Comparison of ENCODE assay signal across 1 cellular context in the genomic region with DNA sequence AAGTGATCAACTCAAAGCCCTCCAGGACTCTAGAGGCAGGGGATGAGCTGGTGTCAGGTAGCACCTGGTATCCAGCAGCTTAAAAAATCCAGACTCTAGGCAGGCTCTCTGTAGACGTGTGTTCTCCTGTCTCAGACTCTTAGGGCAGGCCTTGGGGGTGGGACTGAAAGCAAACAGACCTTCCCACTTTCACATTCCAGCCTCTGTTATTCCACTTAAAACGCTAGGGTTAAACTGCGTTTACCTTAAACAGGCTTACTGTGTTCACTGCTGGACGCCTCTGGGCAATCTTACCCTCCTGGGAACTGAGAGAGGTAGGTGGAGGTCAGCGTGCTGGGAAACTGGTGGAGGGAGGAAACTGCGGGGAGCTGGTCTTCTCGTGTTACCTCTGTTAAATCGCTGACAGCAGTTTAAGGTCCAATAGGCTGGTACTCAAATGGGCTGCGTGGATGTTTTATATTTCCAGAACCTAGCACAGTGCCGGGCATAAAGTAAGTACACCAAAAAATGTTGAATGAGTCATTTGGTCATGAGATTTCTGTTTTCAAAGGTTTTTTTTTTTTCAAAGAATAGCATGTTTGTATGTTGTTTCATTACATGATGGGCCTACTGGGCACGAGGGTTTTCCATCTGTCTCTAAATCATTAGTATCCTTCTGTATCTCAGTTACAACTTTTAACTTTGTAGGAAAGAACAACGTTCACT.
TF ChIP-seq lines count a peak whose summit lies in the region.

A gene (plus strand): TSS at position 248 of the 705 bp plus-strand sequence. CDS start 7,561 bp downstream, outside the sequence.

TF ChIP-seq in IMR-90, 13 proteins besides CTCF, POLR2A, EP300 and RAD21 (continued from another document):
- TF ChIP-seq SMC3 (IDR thresholded peaks at IDR 0.05; ENCODE audit: low read depth, low read length): no peak
- TF ChIP-seq MAFK (IDR thresholded peaks at IDR 0.05; ENCODE audit: low read depth, low read length): no peak
- TF ChIP-seq, protein P1, sequence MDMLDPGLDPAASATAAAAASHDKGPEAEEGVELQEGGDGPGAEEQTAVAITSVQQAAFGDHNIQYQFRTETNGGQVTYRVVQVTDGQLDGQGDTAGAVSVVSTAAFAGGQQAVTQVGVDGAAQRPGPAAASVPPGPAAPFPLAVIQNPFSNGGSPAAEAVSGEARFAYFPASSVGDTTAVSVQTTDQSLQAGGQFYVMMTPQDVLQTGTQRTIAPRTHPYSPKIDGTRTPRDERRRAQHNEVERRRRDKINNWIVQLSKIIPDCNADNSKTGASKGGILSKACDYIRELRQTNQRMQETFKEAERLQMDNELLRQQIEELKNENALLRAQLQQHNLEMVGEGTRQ (IDR thresholded peaks at IDR 0.05; ENCODE audit: low read depth, low read length): no peak
- TF ChIP-seq BHLHE40 (IDR thresholded peaks at IDR 0.05; ENCODE audit: low read depth, low read length): no peak
- TF ChIP-seq CEBPB (IDR thresholded peaks at IDR 0.05; ENCODE audit: low read depth, low read length): no peak
